Comparison of ENCODE assay signal across 1 cellular context in genomic region chr17:72516772-72517399, GRCh38.
TF ChIP-seq lines count a peak whose summit lies in the region.

No MANE protein-coding gene starts in this region.

TF ChIP-seq in GM12878, 131 proteins besides CTCF, POLR2A, EP300 and RAD21 (continued from another document and continues in another):
- TF ChIP-seq IRF5 (IDR thresholded peaks at IDR 0.05; ENCODE audit: borderline replicate concordance) (no peak), ATF2 (IDR thresholded peaks at IDR 0.05; ENCODE audit: low read length) (no peak), SREBF1 (IDR thresholded peaks at IDR 0.05; ENCODE audit: low read length) (no peak), CREB1 (IDR thresholded peaks at IDR 0.05; ENCODE audit: low read depth) (no peak), LARP7 (IDR thresholded peaks at IDR 0.05) (0 out of 2 replicates have a peak, but pooled peaks have one; percentile 42), ZZZ3 (IDR thresholded peaks at IDR 0.05; ENCODE audit: control insufficient read depth, insufficient read length, low read depth) (no peak), BHLHE40 (IDR thresholded peaks at IDR 0.05; ENCODE audit: borderline replicate concordance in 1 of 2, low read depth in 2 of 2, low read length in 1 of 2) (peak; percentile 95), CBFB (IDR thresholded peaks at IDR 0.05; ENCODE audit: low read depth) (no peak), RELB (IDR thresholded peaks at IDR 0.05; ENCODE audit: low read depth) (peak; percentile 75; the same call in 1 of the 2 replicates), SUZ12 (IDR thresholded peaks at IDR 0.05; ENCODE audit: unreplicated experiment) (no peak), JUNB (IDR thresholded peaks at IDR 0.05) (no peak), HCFC1 (IDR thresholded peaks at IDR 0.05; ENCODE audit: low read length) (no peak), IRF3 (IDR thresholded peaks at IDR 0.05) (no peak), NRF1 (conservative IDR thresholded peaks at IDR 0.05; ENCODE audit: low read depth, low read length) (no peak), CREM (IDR thresholded peaks at IDR 0.05; ENCODE audit: low read depth) (no peak), MEF2A (IDR thresholded peaks at IDR 0.05; ENCODE audit: insufficient read depth, low read depth, low read length) (no peak), ZBED1 (IDR thresholded peaks at IDR 0.05; ENCODE audit: borderline replicate concordance) (no peak), PBX3 (IDR thresholded peaks at IDR 0.05; ENCODE audit: insufficient replicate concordance, low read depth, low read length) (peak; percentile 19), USF2 (IDR thresholded peaks at IDR 0.05; ENCODE audit: borderline replicate concordance, low read depth, low read length) (peak; percentile 57), PAX5 (IDR thresholded peaks at IDR 0.05; ENCODE audit: borderline replicate concordance, low read depth, low read length) (no peak; the same call in 1 of the 2 replicates), ZNF592 (IDR thresholded peaks at IDR 0.05) (no peak), SPI1 (IDR thresholded peaks at IDR 0.05; ENCODE audit: borderline replicate concordance, insufficient read depth, low read depth, low read length) (peak; percentile 3; the same call in 1 of the 2 replicates), ESRRA (IDR thresholded peaks at IDR 0.05; ENCODE audit: low read length) (no peak), IRF4 (IDR thresholded peaks at IDR 0.05; ENCODE audit: low read depth, low read length) (no peak), ZNF207 (IDR thresholded peaks at IDR 0.05; ENCODE audit: borderline replicate concordance) (no peak), TBL1XR1 (IDR thresholded peaks at IDR 0.05; ENCODE audit: low read depth, low read length) (no peak), MTA3 (IDR thresholded peaks at IDR 0.05; ENCODE audit: borderline replicate concordance, low read length) (no peak), E4F1 (IDR thresholded peaks at IDR 0.05; ENCODE audit: borderline replicate concordance, partially characterized antibody) (no peak), ETV6 (conservative IDR thresholded peaks at IDR 0.05 in 1 of 2, IDR thresholded peaks at IDR 0.05 in 1 of 2; ENCODE audit: borderline replicate concordance in 1 of 2, low read depth in 1 of 2) (no peak), E2F4 (IDR thresholded peaks at IDR 0.05; ENCODE audit: low read depth, low read length) (no peak), SMAD1 (IDR thresholded peaks at IDR 0.05; ENCODE audit: low read depth, partially characterized antibody) (no peak), TCF7 (IDR thresholded peaks at IDR 0.05; ENCODE audit: borderline replicate concordance) (no peak), CEBPB (IDR thresholded peaks at IDR 0.05; ENCODE audit: borderline replicate concordance in 1 of 2, low read depth in 2 of 2, low read length in 2 of 2) (peak in 1 of 2 experiments; percentile 86; a peak in 2 of 4 replicates), SMAD5 (IDR thresholded peaks at IDR 0.05; ENCODE audit: low read depth) (no peak), POLR2AphosphoS2 (IDR thresholded peaks at IDR 0.05; ENCODE audit: low read depth, low read length) (peak; percentile 54; the same call in 1 of the 2 replicates), ZNF622 (IDR thresholded peaks at IDR 0.05) (no peak), NFXL1 (IDR thresholded peaks at IDR 0.05; ENCODE audit: borderline replicate concordance) (no peak), STAT1 (conservative IDR thresholded peaks at IDR 0.05) (no peak), POU2F2 (IDR thresholded peaks at IDR 0.05; ENCODE audit: borderline replicate concordance, low read depth, low read length) (peak; percentile 48; the same call in 1 of the 3 replicates), NFIC (IDR thresholded peaks at IDR 0.05; ENCODE audit: low read depth, low read length) (no peak), ZSCAN29 (IDR thresholded peaks at IDR 0.05) (no peak), SIN3A (IDR thresholded peaks at IDR 0.05; ENCODE audit: low read depth, low read length) (no peak), JUND (IDR thresholded peaks at IDR 0.05; ENCODE audit: low read depth, low read length) (no peak), CBX3 (IDR thresholded peaks at IDR 0.05; ENCODE audit: borderline replicate concordance, low read depth) (no peak), HDGF (IDR thresholded peaks at IDR 0.05) (no peak), EGR1 (IDR thresholded peaks at IDR 0.05; ENCODE audit: borderline replicate concordance in 1 of 2, low read depth in 2 of 2, low read length in 2 of 2) (no peak), ELK1 (IDR thresholded peaks at IDR 0.05; ENCODE audit: low read depth, low read length) (no peak), CHD2 (IDR thresholded peaks at IDR 0.05; ENCODE audit: borderline replicate concordance, low read depth, low read length) (no peak), WRNIP1 (IDR thresholded peaks at IDR 0.05; ENCODE audit: borderline replicate concordance, low read depth, low read length) (no peak), HDAC2 (IDR thresholded peaks at IDR 0.05) (no peak), ZNF217 (IDR thresholded peaks at IDR 0.05) (peak; percentile 53; the same call in 1 of the 2 replicates), HDAC6 (IDR thresholded peaks at IDR 0.05; ENCODE audit: unreplicated experiment) (no peak), KAT2A (conservative IDR thresholded peaks at IDR 0.05; ENCODE audit: control insufficient read depth, low read depth, low read length) (no peak)
